Comparison of ENCODE assay signal across 1 cellular context in genomic region chr2:25334482-25334881, GRCh38.
TF ChIP-seq lines count a peak whose summit lies in the region.

No MANE protein-coding gene starts in this region.

TF ChIP-seq in H1, 55 proteins besides CTCF, POLR2A, EP300 and RAD21:
- TF ChIP-seq YY1 (IDR thresholded peaks at IDR 0.05; ENCODE audit: low read depth, low read length) (no peak), SIN3A (conservative IDR thresholded peaks at IDR 0.05 in 1 of 2, IDR thresholded peaks at IDR 0.05 in 1 of 2; ENCODE audit: low read depth in 1 of 2, low read length in 2 of 2) (no peak)
